10 cellular contexts compared by ENCODE assay signal in the genomic region with DNA sequence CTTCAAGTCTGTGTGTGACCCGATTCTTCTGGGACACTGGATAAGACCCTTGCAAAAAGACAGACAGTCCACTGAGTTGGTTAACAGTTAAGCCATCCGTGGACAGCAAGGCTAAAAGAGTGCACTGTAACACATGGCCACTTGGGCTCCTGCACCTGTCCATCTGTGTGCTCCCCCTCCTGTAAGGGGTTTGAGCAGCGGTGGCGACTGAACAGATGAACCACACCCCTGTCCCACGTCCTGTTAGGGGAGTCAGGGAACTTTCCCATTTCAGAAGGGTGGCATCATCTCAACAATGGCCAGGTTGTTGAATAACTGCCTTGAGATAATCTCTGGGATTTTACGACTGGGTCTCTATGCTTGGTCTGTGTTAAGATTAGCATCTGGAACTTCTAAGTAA.
"Had no signal": no experiment of that assay in that cellular context is flagged by ENCODE, and none has a peak within 500 bp of the region (broad histone marks: within the 10 kb centered on the region; RNA-seq: fewer than 3 reads in every experiment).

No MANE protein-coding gene starts in this region.

- H3K36me3 ChIP-seq: HAP-1 had no signal

- FAIRE-seq: HTR-8/SVneo, K562 had no signal

- ATAC-seq: HCT116, K562 had no signal

- H3K9ac ChIP-seq: GM23248 had no signal

- H3K9me3 ChIP-seq: HAP-1 had no signal

- H3K4me1 ChIP-seq: HAP-1 had no signal

- H3K4me3 ChIP-seq: GM23248, HAP-1, K562 had no signal

- H3K27ac ChIP-seq: GM23248 had no signal

- DNase-seq: GM23248, GOT3, H7, HFFc6, IMR-90, KG1 had no signal

- H2AFZ ChIP-seq: GM23248 had no signal
